Comparison of ENCODE assay signal across 8 cellular contexts in genomic region chr7:85186083-85186520, GRCh38. TPM values are rescaled to one million over a fixed set of nuclear protein-coding genes. Genes with fewer than 3 reads are reported as not detected.
A peak's percentile ranks its signal among the peaks of the same experiment; 100 is the strongest.
DNase-seq lines count a peak whose midpoint lies in the region; ATAC-seq and TF ChIP-seq lines count a peak whose summit lies in the region.

No MANE protein-coding gene starts in this region.

- no peaks in the 10 kb centered on the region for H3K79me2 ChIP-seq in ACC112 (ENCODE audit: control insufficient read depth, insufficient read depth, low read length, unreplicated experiment)

- H3K4me3 ChIP-seq in ACC112 (ENCODE audit: low read depth, low read length) (peak overlapping the region; percentile 89), left ventricle myocardium inferior (peak overlapping the region; percentile 68), psoas muscle (peak overlapping the region; percentile 54)

- H3K9me3 ChIP-seq in left ventricle myocardium inferior (replicated peaks) (no peaks in the 10 kb centered on the region), psoas muscle (no peaks in the 10 kb centered on the region)

- H3K4me1 ChIP-seq in ACC112 (ENCODE audit: control insufficient read depth, insufficient read depth, low read length, unreplicated experiment) = no peaks in the 10 kb centered on the region
- peaks cover 27% of the 10 kb centered on the region for H3K4me1 ChIP-seq in left ventricle myocardium inferior
- H3K4me1 ChIP-seq in psoas muscle = no peaks in the 10 kb centered on the region

- ATAC-seq in GM19043 (IDR thresholded peaks at IDR 0.05; ENCODE audit: low read depth, unreplicated experiment) (peak; percentile 5), HG03342 (IDR thresholded peaks at IDR 0.05; ENCODE audit: unreplicated experiment) (peak; percentile 43), psoas muscle (peak in 3 of 4 donors; percentile 37 to 42 (median 39))

- WGBS in psoas muscle, 3 donors = 0 to 1% (median 1%) methylated on average over 28 of the region's 28 CpGs

- H3K36me3 ChIP-seq in ACC112 (ENCODE audit: insufficient read depth, low read length) (no peaks in the 10 kb centered on the region), left ventricle myocardium inferior (no peaks in the 10 kb centered on the region), psoas muscle (ENCODE audit: insufficient read depth in 1 of 2, low read depth in 1 of 2) (no peaks in the 10 kb centered on the region)

- H3K27me3 ChIP-seq in ACC112 (ENCODE audit: insufficient read depth, low read length) (no peaks in the 10 kb centered on the region), left ventricle myocardium inferior (ENCODE audit: low read depth) (peaks cover 63% of the 10 kb centered on the region), psoas muscle (ENCODE audit: insufficient read depth in 3 of 3, low read length in 2 of 3) (peaks cover 0 to 27% (median 3%) of the 10 kb centered on the region in 3 donors)

- DNase-seq in UCSD-AML1 (lab: John Stamatoyannopoulos, UW; ENCODE audit: unreplicated experiment) (peak; percentile 48), left ventricle myocardium inferior (no peak), psoas muscle (peak; percentile 16 to 35), MV-4-11 (lab: John Stamatoyannopoulos, UW) (no peak), cerebellum (ENCODE audit: low spot score) (no peak)

- peak overlapping the region; percentile 99 for H2AFZ ChIP-seq in ACC112 (ENCODE audit: low read length, unreplicated experiment)

- TF ChIP-seq CTCF in left ventricle myocardium inferior (IDR thresholded peaks at IDR 0.05; ENCODE audit: borderline replicate concordance) = no peak
- no peak for TF ChIP-seq CTCF in psoas muscle (IDR thresholded peaks at IDR 0.05)

- no peak overlapping the region for H3K27ac ChIP-seq in ACC112 (ENCODE audit: low read depth, low read length)
- peak overlapping the region; percentile 69 for H3K27ac ChIP-seq in left ventricle myocardium inferior (replicated peaks)
- no peak overlapping the region for H3K27ac ChIP-seq in psoas muscle

- intact Hi-C loops in left ventricle myocardium inferior (cut with micrococcal nuclease) (loop anchor here (5.0 kb wide), 1 partner anchor 144 kb away; no protein-coding TSS in a partner anchor), psoas muscle (cut with DNase I) (no loop called here)

RNA-seq across cellular contexts. Expression of gene SEMA3D, which starts 0.8 kb away (rescaled TPM):
- total RNA-seq in left ventricle myocardium inferior (1.8 TPM), psoas muscle (under 1 TPM in 3 of 4 donors, not detected in 1; 0.08 to 0.28 (median 0.16) TPM), cerebellum (39.2 TPM)
- polyA plus RNA-seq in psoas muscle = under 1 TPM; 0.01 to 0.04 (median 0.03) TPM

Comparison
In these comparisons a context has a peak if more than half of its experiments do, and no peak if none do; other contexts are left out.
1. DNase-seq: peak in UCSD-AML1 (single experiment) and psoas muscle (2 of 2); none in left ventricle myocardium inferior (single experiment), MV-4-11 (single experiment) and cerebellum (single experiment).
2. RNA of gene SEMA3D, which starts 0.8 kb away (total RNA-seq): 39.2 TPM in cerebellum (single experiment); 1.8 TPM in left ventricle myocardium inferior (single experiment) and 0.08 to 0.28 TPM in psoas muscle; every median in the first group is over 10 times any median in the second.
3. Peak in every context shown above with its lines, with median percentiles within 50 percentile points of each other: H3K4me3 ChIP-seq and ATAC-seq.